1 cellular context compared by ENCODE assay signal in genomic region chr17:6666077-6666521, GRCh38.
TF ChIP-seq lines count a peak whose summit lies in the region.

No MANE protein-coding gene starts in this region.

TF ChIP-seq in WTC11, 78 proteins besides CTCF, POLR2A, EP300 and RAD21 (continued from another document):
- TF ChIP-seq CDX4 (CRISPR knock-in tag; IDR thresholded peaks at IDR 0.05; ENCODE audit: borderline replicate concordance) = no peak
